Comparison of ENCODE assay signal across 9 cellular contexts in genomic region chr17:81341347-81342061, GRCh38. TPM values are rescaled to one million over a fixed set of nuclear protein-coding genes. Genes with fewer than 3 reads are reported as not detected.
DNase-seq lines count a peak whose midpoint lies in the region; ATAC-seq, FAIRE-seq and TF ChIP-seq lines count a peak whose summit lies in the region.
"Had no signal": no experiment of that assay in that cellular context is flagged by ENCODE, and none has a peak within 500 bp of the region (broad histone marks: within the 10 kb centered on the region; RNA-seq: fewer than 3 reads in every experiment).

No MANE protein-coding gene starts in this region.

- H3K9me3 ChIP-seq in colonic mucosa (no peaks in the 10 kb centered on the region), HepG2 (ENCODE audit: low read length) (no peaks in the 10 kb centered on the region), smooth muscle cell (replicated peaks; ENCODE audit: low read depth) (no peaks in the 10 kb centered on the region)

- H3K4me1 Mint-ChIP-seq in activated naive CD8-positive, alpha-beta T cell treated with anti-CD3 and anti-CD28 coated beads, Interleukin-2, amount 50 U/mL, for 24 hours = peaks cover 20% of the 10 kb centered on the region

- H3K27me3 ChIP-seq in colonic mucosa = peaks cover 8% of the 10 kb centered on the region
- peaks cover under 1 to 42% of the 10 kb centered on the region in 2 experiments; a peak in 4 of 5 replicates for H3K27me3 ChIP-seq in HepG2 (ENCODE audit: control insufficient read depth in 1 of 2, insufficient read depth in 2 of 2, low read length in 2 of 2)
- H3K27me3 ChIP-seq in smooth muscle cell (ENCODE audit: low read depth) = no peaks in the 10 kb centered on the region

- H3K36me3 ChIP-seq in colonic mucosa (no peaks in the 10 kb centered on the region), HepG2 (replicated peaks in 1 of 2; ENCODE audit: control insufficient read depth in 1 of 2, insufficient read depth in 2 of 2, low read length in 2 of 2) (no peaks in the 10 kb centered on the region), smooth muscle cell (ENCODE audit: low read depth) (no peaks in the 10 kb centered on the region)

- POLR2A ChIA-PET in HepG2 (lab: Yijun Ruan, JAX) = interaction anchor here (1.5 to 2.6 kb wide), 2 partner anchors 9 to 12 kb away, joined by 4 to 10 read pairs; no protein-coding TSS in a partner anchor

- TF ChIP-seq CTCF in colonic mucosa (IDR thresholded peaks at IDR 0.05) (no peak), HepG2 (CRISPR knock-in tag; IDR thresholded peaks at IDR 0.05) (no peak), smooth muscle cell (IDR thresholded peaks at IDR 0.05; ENCODE audit: borderline replicate concordance, insufficient read depth, poor library complexity, severe bottlenecking) (no peak)

- H3K27ac Mint-ChIP-seq in activated naive CD8-positive, alpha-beta T cell treated with anti-CD3 and anti-CD28 coated beads, Interleukin-2, amount 50 U/mL, for 24 hours = no peak overlapping the region

- CTCF ChIA-PET in HepG2 (lab: Yijun Ruan, JAX; ENCODE audit: low intra/inter-chr PET ratio, low total read pairs) = no interaction called here

- 97% methylated on average over 90 of the region's 90 CpGs for WGBS in HepG2 (ENCODE audit: low lambda C conversion rate)
- WGBS in smooth muscle cell (ENCODE audit: low lambda C conversion rate) = 7% methylated on average over 79 of the region's 90 CpGs

- TF ChIP-seq RAD21 in HepG2 (CRISPR knock-in tag; IDR thresholded peaks at IDR 0.05) = no peak

- in situ Hi-C loops in HepG2 (cut with HindIII; ENCODE audit: extremely low pct_ligation_motif_present, low pct_unique_long_range_greater_than_20kb) = no loop called here

- H4K20me1 ChIP-seq in HepG2 (ENCODE audit: insufficient read depth, low read length) (0 out of 2 replicates have a peak, but pooled peaks cover 3% of the 10 kb centered on the region), smooth muscle cell (ENCODE audit: low read depth) (peaks cover 43% of the 10 kb centered on the region)

- H3K79me2 ChIP-seq in HepG2 (ENCODE audit: insufficient read depth, low read length) = peaks cover 27% of the 10 kb centered on the region
- peaks cover 91% of the 10 kb centered on the region for H3K79me2 ChIP-seq in smooth muscle cell (ENCODE audit: low read depth)

- peak; percentile 17 for DNase-seq in LHCN-M2 (ENCODE audit: low read depth)
- no peak for DNase-seq in colonic mucosa
- DNase-seq in HepG2 (ENCODE audit: low spot score) = no peak
- DNase-seq in smooth muscle cell (lab: John Stamatoyannopoulos, UW; ENCODE audit: unreplicated experiment) = no peak
- DNase-seq in NCI-H2029 treated with DMSO at 0.1 percent for 48 hours (lab: John Stamatoyannopoulos, UW) = no peak
- DNase-seq in activated naive CD8-positive, alpha-beta T cell treated with anti-CD3 and anti-CD28 coated beads, Interleukin-2, amount 50 U/mL, for 24 hours = no peak
- no peak for DNase-seq in NCI-H510A (lab: John Stamatoyannopoulos, UW)

- ATAC-seq in HepG2 = no peak
- ATAC-seq in activated naive CD8-positive, alpha-beta T cell treated with anti-CD3 and anti-CD28 coated beads, Interleukin-2, amount 50 U/mL, for 24 hours = no peak
- ATAC-seq in HG03139 (IDR thresholded peaks at IDR 0.05; ENCODE audit: unreplicated experiment) = no peak
- ATAC-seq: HCT116 had no signal

- intact Hi-C loops in colonic mucosa (cut with DNase I) (no loop called here), HepG2 (cut with micrococcal nuclease; ENCODE audit: unreplicated experiment) (no loop called here)

- H3K4me1 ChIP-seq in colonic mucosa (peaks cover 27% of the 10 kb centered on the region), HepG2 (ENCODE audit: insufficient read depth, low read length) (peaks cover 84% of the 10 kb centered on the region), smooth muscle cell (ENCODE audit: low read depth) (peaks cover 42% of the 10 kb centered on the region)

- TF ChIP-seq EP300 in HepG2 (IDR thresholded peaks at IDR 0.05; ENCODE audit: low read depth in 2 of 2, low read length in 2 of 2) (no peak), HepG2 (CRISPR knock-in tag; IDR thresholded peaks at IDR 0.05; ENCODE audit: borderline replicate concordance) (no peak)

- peak overlapping the region; percentile 82 to 86 for H3K9ac ChIP-seq in colonic mucosa (ENCODE audit: low read depth in 2 of 2, low read length in 2 of 2)
- H3K9ac ChIP-seq in HepG2 (ENCODE audit: insufficient read depth, low read depth, low read length) = no peak overlapping the region
- peak overlapping the region; percentile 80 for H3K9ac ChIP-seq in smooth muscle cell (ENCODE audit: low read depth)

- H3K27ac ChIP-seq in colonic mucosa (peak overlapping the region; percentile 97), HepG2 (ENCODE audit: extremely low read length, insufficient read depth, low read length) (no peak overlapping the region), smooth muscle cell (ENCODE audit: low read depth) (peak overlapping the region; percentile 88)

- no peaks in the 10 kb centered on the region for H3K36me3 Mint-ChIP-seq in activated naive CD8-positive, alpha-beta T cell treated with anti-CD3 and anti-CD28 coated beads, Interleukin-2, amount 50 U/mL, for 24 hours (ENCODE audit: low read depth)

- no peak for TF ChIP-seq POLR2A in HepG2 (IDR thresholded peaks at IDR 0.05; ENCODE audit: insufficient read depth in 1 of 2, low read depth in 2 of 2, low read length in 2 of 2)

- H2AFZ ChIP-seq in HepG2 (ENCODE audit: low read length) (no peak overlapping the region), smooth muscle cell (ENCODE audit: low read depth) (no peak overlapping the region)

- peak overlapping the region; percentile 44 for H3K4me3 ChIP-seq in colonic mucosa
- H3K4me3 ChIP-seq in HepG2 (replicated peaks in 1 of 3; ENCODE audit: insufficient read depth in 1 of 3, low read depth in 2 of 3, low read length in 3 of 3) = no peak overlapping the region
- H3K4me3 ChIP-seq in smooth muscle cell = peak overlapping the region; percentile 72

- no peak for FAIRE-seq in HepG2 (lab: Jason Lieb, UNC)

- no peaks in the 10 kb centered on the region for H3K9me3 Mint-ChIP-seq in activated naive CD8-positive, alpha-beta T cell treated with anti-CD3 and anti-CD28 coated beads, Interleukin-2, amount 50 U/mL, for 24 hours

- H3K4me2 ChIP-seq in HepG2 (ENCODE audit: low read depth, low read length) = no peak overlapping the region
- peak overlapping the region; percentile 100 for H3K4me2 ChIP-seq in smooth muscle cell

- BruUV-seq in HepG2 (replicated peaks; lab: Mats Ljungman, UMichigan) = no TSS peak

- H3F3A ChIP-seq in smooth muscle cell (ENCODE audit: low read depth) = peaks cover 11% of the 10 kb centered on the region

- no peak overlapping the region for H3K4me3 Mint-ChIP-seq in activated naive CD8-positive, alpha-beta T cell treated with anti-CD3 and anti-CD28 coated beads, Interleukin-2, amount 50 U/mL, for 24 hours

- H3K27me3 Mint-ChIP-seq in activated naive CD8-positive, alpha-beta T cell treated with anti-CD3 and anti-CD28 coated beads, Interleukin-2, amount 50 U/mL, for 24 hours = peaks cover 54% of the 10 kb centered on the region

RNA-seq across cellular contexts. Expression of gene SLC38A10, which starts 46.4 kb away (rescaled TPM):
- total RNA-seq in LHCN-M2 (2014; rRNA removed) (81.5 and 86.4 TPM in 2 replicates), colonic mucosa (100 to 1,000 TPM in 1 of 2 donors, 10 to 100 TPM in 1; 67.5 to 139 TPM), HepG2 (2016; rRNA removed; fragmentation: Illumina TruSeq; extraction: Trizol) (23.0 and 55.8 TPM in 2 replicates), smooth muscle cell (61.4 and 61.6 TPM in 2 replicates)
- polyA plus RNA-seq in LHCN-M2 (2012) = 40.5 TPM
- total RNA-seq in HepG2 (2016; cell fraction: cytosol; rRNA removed; fragmentation: Illumina TruSeq; extraction: Trizol; ENCODE audit: low read depth) = 18.5 and 23.3 TPM in 2 replicates
- total RNA-seq in HepG2 (2016; cell fraction: insoluble cytoplasmic fraction; rRNA removed; fragmentation: Illumina TruSeq; extraction: Trizol) = 19.1 and 55.8 TPM in 2 replicates
- 18.8 and 20.0 TPM in 2 replicates for total RNA-seq in HepG2 (2016; cell fraction: membrane; rRNA removed; fragmentation: Illumina TruSeq; extraction: Trizol)
- 52.6 and 64.0 TPM in 2 replicates for total RNA-seq in HepG2 (2016; cell fraction: nucleus; rRNA removed; fragmentation: Illumina TruSeq; extraction: Trizol)
- polyA plus RNA-seq in HepG2 (2011; rRNA removed) (23.4 and 33.6 TPM in 2 replicates), smooth muscle cell (97.1 and 98.4 TPM in 2 replicates)
- polyA plus RNA-seq in HepG2 (2011; cell fraction: cytosol; rRNA removed) = 20.1 and 34.6 TPM in 2 replicates
- polyA plus RNA-seq in HepG2 (2011; cell fraction: nucleus; rRNA removed) = 63.4 and 88.4 TPM in 2 replicates
- 22.8 and 28.0 TPM in 2 replicates for polyA plus RNA-seq in HepG2 (2012)
- 5.7 and 7.1 TPM in 2 replicates for polyA plus RNA-seq in HepG2 (2016; cell fraction: cytosol; fragmentation: Illumina TruSeq; extraction: Trizol; ENCODE audit: low read depth)
- 19.7 and 23.4 TPM in 2 replicates for polyA plus RNA-seq in HepG2 (2016; cell fraction: insoluble cytoplasmic fraction; fragmentation: Illumina TruSeq; extraction: Trizol; ENCODE audit: low read depth)
- 10.4 and 11.4 TPM in 2 replicates for polyA plus RNA-seq in HepG2 (2016; cell fraction: membrane; fragmentation: Illumina TruSeq; extraction: Trizol; ENCODE audit: low read depth)
- 123 and 129 TPM in 2 replicates for polyA plus RNA-seq in HepG2 (2016; cell fraction: nucleus; fragmentation: Illumina TruSeq; extraction: Trizol; ENCODE audit: insufficient read depth, low read depth)
- polyA minus RNA-seq in HepG2 (2011; rRNA and poly(A)+ RNA removed; ENCODE audit: low replicate concordance) = 53.9 and 165 TPM in 2 replicates
- polyA minus RNA-seq in HepG2 (2011; cell fraction: cytosol; rRNA and poly(A)+ RNA removed) = 62.7 and 77.3 TPM in 2 replicates
- polyA minus RNA-seq in HepG2 (2011; cell fraction: nucleus; rRNA and poly(A)+ RNA removed) = 25.7 and 27.8 TPM in 2 replicates

RNA-seq across cellular contexts. Expression of gene BAHCC1, which starts 53.8 kb away (rescaled TPM):
- total RNA-seq in LHCN-M2 (2014; rRNA removed) = 4.9 and 6.6 TPM in 2 replicates
- polyA plus RNA-seq in LHCN-M2 (2012) = 3.6 TPM
- 10 to 100 TPM; 12.5 to 26.3 TPM for total RNA-seq in colonic mucosa
- total RNA-seq in HepG2 (2016; rRNA removed; fragmentation: Illumina TruSeq; extraction: Trizol) = 0.94 and 1.7 TPM in 2 replicates
- total RNA-seq in HepG2 (2016; cell fraction: cytosol; rRNA removed; fragmentation: Illumina TruSeq; extraction: Trizol; ENCODE audit: low read depth) = 1.4 and 1.8 TPM in 2 replicates
- total RNA-seq in HepG2 (2016; cell fraction: insoluble cytoplasmic fraction; rRNA removed; fragmentation: Illumina TruSeq; extraction: Trizol) = 1.2 and 1.8 TPM in 2 replicates
- total RNA-seq in HepG2 (2016; cell fraction: membrane; rRNA removed; fragmentation: Illumina TruSeq; extraction: Trizol) = 1.2 and 1.9 TPM in 2 replicates
- total RNA-seq in HepG2 (2016; cell fraction: nucleus; rRNA removed; fragmentation: Illumina TruSeq; extraction: Trizol) = 2.8 and 3.9 TPM in 2 replicates
- polyA plus RNA-seq in HepG2 (2011; rRNA removed) = 1.4 TPM in 2 replicates
- polyA plus RNA-seq in HepG2 (2011; cell fraction: cytosol; rRNA removed) = 0.42 and 0.64 TPM in 2 replicates
- polyA plus RNA-seq in HepG2 (2011; cell fraction: nucleus; rRNA removed) = 15.9 and 22.2 TPM in 2 replicates
- 1.8 and 2.5 TPM in 2 replicates for polyA plus RNA-seq in HepG2 (2012)
- polyA plus RNA-seq in HepG2 (2016; cell fraction: cytosol; fragmentation: Illumina TruSeq; extraction: Trizol; ENCODE audit: low read depth) = 1.1 and 1.4 TPM in 2 replicates
- 1.3 and 1.9 TPM in 2 replicates for polyA plus RNA-seq in HepG2 (2016; cell fraction: insoluble cytoplasmic fraction; fragmentation: Illumina TruSeq; extraction: Trizol; ENCODE audit: low read depth)
- 1.9 and 2.3 TPM in 2 replicates for polyA plus RNA-seq in HepG2 (2016; cell fraction: membrane; fragmentation: Illumina TruSeq; extraction: Trizol; ENCODE audit: low read depth)
- polyA plus RNA-seq in HepG2 (2016; cell fraction: nucleus; fragmentation: Illumina TruSeq; extraction: Trizol; ENCODE audit: insufficient read depth, low read depth) = 9.5 and 11.0 TPM in 2 replicates
- polyA minus RNA-seq in HepG2 (2011; rRNA and poly(A)+ RNA removed; ENCODE audit: low replicate concordance) = 1.7 and 5.4 TPM in 2 replicates
- 1.1 and 1.9 TPM in 2 replicates for polyA minus RNA-seq in HepG2 (2011; cell fraction: cytosol; rRNA and poly(A)+ RNA removed)
- polyA minus RNA-seq in HepG2 (2011; cell fraction: nucleus; rRNA and poly(A)+ RNA removed) = 5.5 and 5.9 TPM in 2 replicates
- 4.6 and 5.4 TPM in 2 replicates for total RNA-seq in smooth muscle cell
- 3.2 and 3.9 TPM in 2 replicates for polyA plus RNA-seq in smooth muscle cell

Comparison
In these comparisons a context has a peak if more than half of its experiments do, and no peak if none do; other contexts are left out.
1. H3K4me3 ChIP-seq: peak in colonic mucosa (single experiment) and smooth muscle cell (single experiment); none in HepG2 (0 of 3).